Comparison of ENCODE assay signal across 1 cellular context in genomic region chr7:135672560-135673359, GRCh38.
TF ChIP-seq lines count a peak whose summit lies in the region.

No MANE protein-coding gene starts in this region.

TF ChIP-seq in GM23338, 12 proteins besides CTCF, POLR2A, EP300 and RAD21 (continued from another document):
- TF ChIP-seq, protein P1, sequence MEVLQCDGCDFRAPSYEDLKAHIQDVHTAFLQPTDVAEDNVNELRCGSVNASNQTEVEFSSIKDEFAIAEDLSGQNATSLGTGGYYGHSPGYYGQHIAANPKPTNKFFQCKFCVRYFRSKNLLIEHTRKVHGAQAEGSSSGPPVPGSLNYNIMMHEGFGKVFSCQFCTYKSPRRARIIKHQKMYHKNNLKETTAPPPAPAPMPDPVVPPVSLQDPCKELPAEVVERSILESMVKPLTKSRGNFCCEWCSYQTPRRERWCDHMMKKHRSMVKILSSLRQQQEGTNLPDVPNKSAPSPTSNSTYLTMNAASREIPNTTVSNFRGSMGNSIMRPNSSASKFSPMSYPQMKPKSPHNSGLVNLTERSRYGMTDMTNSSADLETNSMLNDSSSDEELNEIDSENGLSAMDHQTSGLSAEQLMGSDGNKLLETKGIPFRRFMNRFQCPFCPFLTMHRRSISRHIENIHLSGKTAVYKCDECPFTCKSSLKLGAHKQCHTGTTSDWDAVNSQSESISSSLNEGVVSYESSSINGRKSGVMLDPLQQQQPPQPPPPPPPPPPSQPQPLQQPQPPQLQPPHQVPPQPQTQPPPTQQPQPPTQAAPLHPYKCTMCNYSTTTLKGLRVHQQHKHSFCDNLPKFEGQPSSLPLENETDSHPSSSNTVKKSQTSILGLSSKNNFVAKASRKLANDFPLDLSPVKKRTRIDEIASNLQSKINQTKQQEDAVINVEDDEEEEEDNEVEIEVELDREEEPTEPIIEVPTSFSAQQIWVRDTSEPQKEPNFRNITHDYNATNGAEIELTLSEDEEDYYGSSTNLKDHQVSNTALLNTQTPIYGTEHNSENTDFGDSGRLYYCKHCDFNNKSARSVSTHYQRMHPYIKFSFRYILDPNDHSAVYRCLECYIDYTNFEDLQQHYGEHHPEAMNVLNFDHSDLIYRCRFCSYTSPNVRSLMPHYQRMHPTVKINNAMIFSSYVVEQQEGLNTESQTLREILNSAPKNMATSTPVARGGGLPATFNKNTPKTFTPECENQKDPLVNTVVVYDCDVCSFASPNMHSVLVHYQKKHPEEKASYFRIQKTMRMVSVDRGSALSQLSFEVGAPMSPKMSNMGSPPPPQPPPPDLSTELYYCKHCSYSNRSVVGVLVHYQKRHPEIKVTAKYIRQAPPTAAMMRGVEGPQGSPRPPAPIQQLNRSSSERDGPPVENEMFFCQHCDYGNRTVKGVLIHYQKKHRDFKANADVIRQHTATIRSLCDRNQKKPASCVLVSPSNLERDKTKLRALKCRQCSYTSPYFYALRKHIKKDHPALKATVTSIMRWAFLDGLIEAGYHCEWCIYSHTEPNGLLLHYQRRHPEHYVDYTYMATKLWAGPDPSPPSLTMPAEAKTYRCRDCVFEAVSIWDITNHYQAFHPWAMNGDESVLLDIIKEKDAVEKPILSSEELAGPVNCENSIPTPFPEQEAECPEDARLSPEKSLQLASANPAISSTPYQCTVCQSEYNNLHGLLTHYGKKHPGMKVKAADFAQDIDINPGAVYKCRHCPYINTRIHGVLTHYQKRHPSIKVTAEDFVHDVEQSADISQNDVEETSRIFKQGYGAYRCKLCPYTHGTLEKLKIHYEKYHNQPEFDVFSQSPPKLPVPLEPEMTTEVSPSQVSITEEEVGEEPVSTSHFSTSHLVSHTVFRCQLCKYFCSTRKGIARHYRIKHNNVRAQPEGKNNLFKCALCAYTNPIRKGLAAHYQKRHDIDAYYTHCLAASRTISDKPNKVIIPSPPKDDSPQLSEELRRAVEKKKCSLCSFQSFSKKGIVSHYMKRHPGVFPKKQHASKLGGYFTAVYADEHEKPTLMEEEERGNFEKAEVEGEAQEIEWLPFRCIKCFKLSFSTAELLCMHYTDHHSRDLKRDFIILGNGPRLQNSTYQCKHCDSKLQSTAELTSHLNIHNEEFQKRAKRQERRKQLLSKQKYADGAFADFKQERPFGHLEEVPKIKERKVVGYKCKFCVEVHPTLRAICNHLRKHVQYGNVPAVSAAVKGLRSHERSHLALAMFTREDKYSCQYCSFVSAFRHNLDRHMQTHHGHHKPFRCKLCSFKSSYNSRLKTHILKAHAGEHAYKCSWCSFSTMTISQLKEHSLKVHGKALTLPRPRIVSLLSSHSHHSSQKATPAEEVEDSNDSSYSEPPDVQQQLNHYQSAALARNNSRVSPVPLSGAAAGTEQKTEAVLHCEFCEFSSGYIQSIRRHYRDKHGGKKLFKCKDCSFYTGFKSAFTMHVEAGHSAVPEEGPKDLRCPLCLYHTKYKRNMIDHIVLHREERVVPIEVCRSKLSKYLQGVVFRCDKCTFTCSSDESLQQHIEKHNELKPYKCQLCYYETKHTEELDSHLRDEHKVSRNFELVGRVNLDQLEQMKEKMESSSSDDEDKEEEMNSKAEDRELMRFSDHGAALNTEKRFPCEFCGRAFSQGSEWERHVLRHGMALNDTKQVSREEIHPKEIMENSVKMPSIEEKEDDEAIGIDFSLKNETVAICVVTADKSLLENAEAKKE (CRISPR knock-in tag; IDR thresholded peaks at IDR 0.05) = no peak
- TF ChIP-seq, protein P2, sequence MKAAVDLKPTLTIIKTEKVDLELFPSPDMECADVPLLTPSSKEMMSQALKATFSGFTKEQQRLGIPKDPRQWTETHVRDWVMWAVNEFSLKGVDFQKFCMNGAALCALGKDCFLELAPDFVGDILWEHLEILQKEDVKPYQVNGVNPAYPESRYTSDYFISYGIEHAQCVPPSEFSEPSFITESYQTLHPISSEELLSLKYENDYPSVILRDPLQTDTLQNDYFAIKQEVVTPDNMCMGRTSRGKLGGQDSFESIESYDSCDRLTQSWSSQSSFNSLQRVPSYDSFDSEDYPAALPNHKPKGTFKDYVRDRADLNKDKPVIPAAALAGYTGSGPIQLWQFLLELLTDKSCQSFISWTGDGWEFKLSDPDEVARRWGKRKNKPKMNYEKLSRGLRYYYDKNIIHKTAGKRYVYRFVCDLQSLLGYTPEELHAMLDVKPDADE (IDR thresholded peaks at IDR 0.05) = no peak
